Comparison of ENCODE assay signal across 10 cellular contexts in genomic region chr3:17743660-17743995, GRCh38. TPM values are rescaled to one million over a fixed set of nuclear protein-coding genes. Genes with fewer than 3 reads are reported as not detected.
DNase-seq lines count a peak whose midpoint lies in the region; ATAC-seq, FAIRE-seq and TF ChIP-seq lines count a peak whose summit lies in the region.
"Had no signal": no experiment of that assay in that cellular context is flagged by ENCODE, and none has a peak within 500 bp of the region (broad histone marks: within the 10 kb centered on the region; RNA-seq: fewer than 3 reads in every experiment).

No MANE protein-coding gene starts in this region.

- H4K20me1 ChIP-seq in keratinocyte (ENCODE audit: control insufficient read depth, extremely low read depth, insufficient read depth, low read length) = no peaks in the 10 kb centered on the region

- H3K36me3 Mint-ChIP-seq in activated CD4-positive, alpha-beta T cell treated with anti-CD3 and anti-CD28 coated beads, Interleukin-2, amount 10 ng/mL, durations not matched to agents 7 days and 5 days (ENCODE audit: low read depth) = peaks cover 4% of the 10 kb centered on the region
- peaks cover 9% of the 10 kb centered on the region for H3K36me3 Mint-ChIP-seq in activated CD8-positive, alpha-beta T cell treated with anti-CD3 and anti-CD28 coated beads for 36 hours (ENCODE audit: low read depth)

- no peak for DNase-seq in activated CD4-positive, alpha-beta T cell treated with anti-CD3 and anti-CD28 coated beads, Interleukin-2, amount 10 ng/mL, durations not matched to agents 7 days and 5 days
- DNase-seq in activated CD4-positive, alpha-beta T cell treated with anti-CD3 and anti-CD28 coated beads, Interleukin-2, amount 50 U/mL, for 1 hour = no peak
- no peak for DNase-seq in activated CD8-positive, alpha-beta T cell treated with anti-CD3 and anti-CD28 coated beads for 36 hours
- DNase-seq in keratinocyte (ENCODE audit: low read depth, low spot score) (no peak), activated gamma-delta T cell (lab: John Stamatoyannopoulos, UW) (no peak), cerebellum (ENCODE audit: low spot score) (no peak)
- DNase-seq in stimulated activated naive CD8-positive, alpha-beta T cell treated with anti-CD3 and anti-CD28 coated beads, Interleukin-15, amount 100 ng/mL, for 72 hours = no peak
- DNase-seq: head of caudate nucleus, NCI-H524 had no signal

- H3K9me1 ChIP-seq in keratinocyte (ENCODE audit: control insufficient read depth, extremely low read depth, insufficient read depth, low read length) = no peaks in the 10 kb centered on the region

- no peak for TF ChIP-seq CTCF in activated CD8-positive, alpha-beta T cell treated with anti-CD3 and anti-CD28 coated beads for 36 hours (IDR thresholded peaks at IDR 0.05)
- no peak for TF ChIP-seq CTCF in keratinocyte (optimal IDR thresholded peaks at IDR 0.05 in 1 of 3, IDR thresholded peaks at IDR 0.05 in 1 of 3, conservative IDR thresholded peaks at IDR 0.05 in 1 of 3; ENCODE audit: extremely low read depth in 1 of 3, insufficient read depth in 2 of 3, low read length in 3 of 3)

- peaks cover 28% of the 10 kb centered on the region for H3K4me1 ChIP-seq in keratinocyte (ENCODE audit: control insufficient read depth, extremely low read depth, insufficient read depth, low read length)

- H3K27ac ChIP-seq in keratinocyte (ENCODE audit: control insufficient read depth, insufficient read depth, low read length) = peak overlapping the region; percentile 92

- H3K79me2 ChIP-seq in keratinocyte (ENCODE audit: control insufficient read depth, insufficient read depth, low read length) = peaks cover 21% of the 10 kb centered on the region

- no peaks in the 10 kb centered on the region for H3K27me3 ChIP-seq in keratinocyte (ENCODE audit: control insufficient read depth, extremely low read depth, insufficient read depth, low read length)

- no peaks in the 10 kb centered on the region for H3K27me3 Mint-ChIP-seq in activated CD4-positive, alpha-beta T cell treated with anti-CD3 and anti-CD28 coated beads, Interleukin-2, amount 10 ng/mL, durations not matched to agents 7 days and 5 days
- H3K27me3 Mint-ChIP-seq in activated CD8-positive, alpha-beta T cell treated with anti-CD3 and anti-CD28 coated beads for 36 hours = no peaks in the 10 kb centered on the region
- H3K27me3 Mint-ChIP-seq in stimulated activated naive CD8-positive, alpha-beta T cell treated with anti-CD3 and anti-CD28 coated beads, Interleukin-15, amount 100 ng/mL, for 72 hours = no peaks in the 10 kb centered on the region

- no peaks in the 10 kb centered on the region for H3K36me3 ChIP-seq in keratinocyte (ENCODE audit: control insufficient read depth in 2 of 2, extremely low read depth in 1 of 2, insufficient read depth in 2 of 2, low read length in 2 of 2)

- CTCF ChIA-PET in activated CD4-positive, alpha-beta T cell treated with anti-CD3 and anti-CD28 coated beads, Interleukin-2, amount 10 ng/mL, durations not matched to agents 7 days and 5 days (lab: Charles Lee) = interaction anchor here (1.2 kb wide), 1 partner anchor 9 kb away, joined by 6 read pairs; no protein-coding TSS in a partner anchor
- CTCF ChIA-PET in activated CD8-positive, alpha-beta T cell treated with anti-CD3 and anti-CD28 coated beads for 36 hours (lab: Charles Lee) = interaction anchor here (3.5 kb wide), 1 partner anchor 98 kb away, joined by 11 read pairs; no protein-coding TSS in a partner anchor

- H3K27ac Mint-ChIP-seq in activated CD4-positive, alpha-beta T cell treated with anti-CD3 and anti-CD28 coated beads, Interleukin-2, amount 10 ng/mL, durations not matched to agents 7 days and 5 days = peak overlapping the region; percentile 96
- peak overlapping the region; percentile 98 for H3K27ac Mint-ChIP-seq in activated CD8-positive, alpha-beta T cell treated with anti-CD3 and anti-CD28 coated beads for 36 hours
- no peak overlapping the region for H3K27ac Mint-ChIP-seq in stimulated activated naive CD8-positive, alpha-beta T cell treated with anti-CD3 and anti-CD28 coated beads, Interleukin-15, amount 100 ng/mL, for 72 hours

- intact Hi-C loops in activated CD8-positive, alpha-beta T cell treated with anti-CD3 and anti-CD28 coated beads for 36 hours (cut with micrococcal nuclease) = no loop called here

- no peak for FAIRE-seq in keratinocyte (lab: Jason Lieb, UNC)

- H2AFZ ChIP-seq in keratinocyte (ENCODE audit: control insufficient read depth, low read length) = peak overlapping the region; percentile 91

- no peak overlapping the region for H3K9ac ChIP-seq in keratinocyte (ENCODE audit: control insufficient read depth, extremely low read depth, insufficient read depth, low read length)

- dilution Hi-C loops in keratinocyte (cut with MboI; ENCODE audit: extremely low pct_ligation_motif_present, low sequenced_read_pairs) = no loop called here

- POLR2A ChIA-PET in activated CD4-positive, alpha-beta T cell treated with anti-CD3 and anti-CD28 coated beads, Interleukin-2, amount 10 ng/mL, durations not matched to agents 7 days and 5 days (lab: Charles Lee) = no interaction called here
- POLR2A ChIA-PET in activated CD8-positive, alpha-beta T cell treated with anti-CD3 and anti-CD28 coated beads for 36 hours (lab: Charles Lee) = interaction anchor here (0.7 kb wide), 1 partner anchor 1439 kb away, joined by 3 read pairs; no protein-coding TSS in a partner anchor

- H3K9me3 Mint-ChIP-seq in activated CD4-positive, alpha-beta T cell treated with anti-CD3 and anti-CD28 coated beads, Interleukin-2, amount 10 ng/mL, durations not matched to agents 7 days and 5 days = no peaks in the 10 kb centered on the region
- no peaks in the 10 kb centered on the region for H3K9me3 Mint-ChIP-seq in activated CD8-positive, alpha-beta T cell treated with anti-CD3 and anti-CD28 coated beads for 36 hours
- no peaks in the 10 kb centered on the region for H3K9me3 Mint-ChIP-seq in stimulated activated naive CD8-positive, alpha-beta T cell treated with anti-CD3 and anti-CD28 coated beads, Interleukin-15, amount 100 ng/mL, for 72 hours

- H3K4me3 Mint-ChIP-seq in activated CD4-positive, alpha-beta T cell treated with anti-CD3 and anti-CD28 coated beads, Interleukin-2, amount 10 ng/mL, durations not matched to agents 7 days and 5 days = peak overlapping the region; percentile 86
- peak overlapping the region; percentile 93 for H3K4me3 Mint-ChIP-seq in activated CD8-positive, alpha-beta T cell treated with anti-CD3 and anti-CD28 coated beads for 36 hours
- peak overlapping the region; percentile 91 to 94 for H3K4me3 Mint-ChIP-seq in stimulated activated naive CD8-positive, alpha-beta T cell treated with anti-CD3 and anti-CD28 coated beads, Interleukin-15, amount 100 ng/mL, for 72 hours

- no peaks in the 10 kb centered on the region for H3K9me3 ChIP-seq in keratinocyte (ENCODE audit: control insufficient read depth, low read depth, low read length)

- ATAC-seq in activated CD8-positive, alpha-beta T cell treated with anti-CD3 and anti-CD28 coated beads for 36 hours = no peak
- ATAC-seq in stimulated activated naive CD8-positive, alpha-beta T cell treated with anti-CD3 and anti-CD28 coated beads, Interleukin-15, amount 100 ng/mL, for 72 hours = no peak
- ATAC-seq in GM21825 (IDR thresholded peaks at IDR 0.05; ENCODE audit: unreplicated experiment) = no peak

- H3K4me1 Mint-ChIP-seq in activated CD4-positive, alpha-beta T cell treated with anti-CD3 and anti-CD28 coated beads, Interleukin-2, amount 10 ng/mL, durations not matched to agents 7 days and 5 days = peaks cover 51% of the 10 kb centered on the region
- peaks cover 37% of the 10 kb centered on the region for H3K4me1 Mint-ChIP-seq in activated CD8-positive, alpha-beta T cell treated with anti-CD3 and anti-CD28 coated beads for 36 hours (ENCODE audit: low read depth)
- peaks cover 51% of the 10 kb centered on the region for H3K4me1 Mint-ChIP-seq in stimulated activated naive CD8-positive, alpha-beta T cell treated with anti-CD3 and anti-CD28 coated beads, Interleukin-15, amount 100 ng/mL, for 72 hours

- peak overlapping the region in 1 of 3 experiments; percentile 78 for H3K4me3 ChIP-seq in keratinocyte (ENCODE audit: control insufficient read depth in 2 of 3, extremely low read depth in 1 of 3, insufficient read depth in 2 of 3, low read depth in 1 of 3, low read length in 3 of 3)

- peak overlapping the region; percentile 97 for H3K4me2 ChIP-seq in keratinocyte (ENCODE audit: control insufficient read depth, extremely low read depth, insufficient read depth, low read depth, low read length)

RNA-seq across cellular contexts. Expression of gene TBC1D5, which starts 1.2 kb away (rescaled TPM):
- total RNA-seq in activated CD4-positive, alpha-beta T cell treated with anti-CD3 and anti-CD28 coated beads, Interleukin-2, amount 10 ng/mL, durations not matched to agents 7 days and 5 days = 10 to 100 TPM; 48.4 to 55.2 TPM
- 10 to 100 TPM; 46.3 to 47.8 TPM for total RNA-seq in activated CD8-positive, alpha-beta T cell treated with anti-CD3 and anti-CD28 coated beads for 36 hours
- 16.5 to 28.8 TPM (median 25.8 TPM) in 3 replicates for polyA plus RNA-seq in keratinocyte
- polyA plus RNA-seq in keratinocyte (2011; ENCODE audit: low read depth) = 24.8 TPM
- 16.9 and 25.9 TPM in 2 replicates for polyA plus RNA-seq in keratinocyte (2011; cell fraction: cytosol; rRNA removed)
- 22.1 and 22.2 TPM in 2 replicates for polyA plus RNA-seq in keratinocyte (2011; cell fraction: nucleus; rRNA removed)
- polyA plus RNA-seq in keratinocyte (2012; ENCODE audit: low replicate concordance) = 10.2 and 24.2 TPM in 2 replicates
- 27.2 to 50.6 TPM (median 29.0 TPM) in 3 replicates for polyA minus RNA-seq in keratinocyte
- 32.8 TPM for polyA minus RNA-seq in keratinocyte (2011; cell fraction: cytosol; rRNA and poly(A)+ RNA removed)
- 33.4 and 63.0 TPM in 2 replicates for polyA minus RNA-seq in keratinocyte (2011; cell fraction: nucleus; rRNA and poly(A)+ RNA removed)
- total RNA-seq in cerebellum = 95.1 TPM

Comparison
In these comparisons a context has a peak if more than half of its experiments do, and no peak if none do; other contexts are left out.
1. H3K27ac Mint-ChIP-seq: peak in activated CD4-positive, alpha-beta T cell treated with anti-CD3 and anti-CD28 coated beads, Interleukin-2, amount 10 ng/mL, durations not matched to agents 7 days and 5 days (single experiment) and activated CD8-positive, alpha-beta T cell treated with anti-CD3 and anti-CD28 coated beads for 36 hours (single experiment); none in stimulated activated naive CD8-positive, alpha-beta T cell treated with anti-CD3 and anti-CD28 coated beads, Interleukin-15, amount 100 ng/mL, for 72 hours (0 of 2).
2. Peak in every context shown above with its lines, with median percentiles within 50 percentile points of each other: H3K4me3 Mint-ChIP-seq.